Comparison of ENCODE assay signal across 28 cellular contexts in genomic region chr1:11766429-11766776, GRCh38. TPM values are rescaled to one million over a fixed set of nuclear protein-coding genes. Genes with fewer than 3 reads are reported as not detected.
DNase-seq lines count a peak whose midpoint lies in the region; ATAC-seq and TF ChIP-seq lines count a peak whose summit lies in the region.
"Had no signal": no experiment of that assay in that cellular context is flagged by ENCODE, and none has a peak within 500 bp of the region (broad histone marks: within the 10 kb centered on the region; RNA-seq: fewer than 3 reads in every experiment).

No MANE protein-coding gene starts in this region.

- TF ChIP-seq CTCF in hepatocyte (IDR thresholded peaks at IDR 0.05; ENCODE audit: poor library complexity): no peak
- TF ChIP-seq CTCF in osteoblast (IDR thresholded peaks at IDR 0.05; ENCODE audit: extremely low read depth, low read depth, low read length): no peak
- no peak for TF ChIP-seq CTCF in WTC11 (IDR thresholded peaks at IDR 0.05)

- H3K4me2 ChIP-seq in hepatocyte (no peak overlapping the region), osteoblast (ENCODE audit: insufficient read depth, low read length) (no peak overlapping the region)
- H3K4me2 ChIP-seq: BLaER1 had no signal

- no peaks in the 10 kb centered on the region for H3K36me3 Mint-ChIP-seq in WTC11
- H3K36me3 Mint-ChIP-seq: CD14-positive monocyte; CD4-positive, alpha-beta memory T cell; CD4-positive, CD25-positive, alpha-beta regulatory T cell; CD8-positive, alpha-beta memory T cell had no signal

- WGBS in hepatocyte (ENCODE audit: low lambda C conversion rate, missing lambda C conversion rate): 91% methylated on average over 14 of the region's 14 CpGs

- no peak for ATAC-seq in left cardiac atrium
- no peak for ATAC-seq in WTC11
- ATAC-seq: GM12878 had no signal

- DNase-seq in left cardiac atrium: peak; percentile 13
- no peak for DNase-seq in cardiac septum (ENCODE audit: low spot score)
- peak; percentile 1 for DNase-seq in hepatocyte (ENCODE audit: low spot score)
- DNase-seq in osteoblast (ENCODE audit: insufficient read length, low spot score, missing footprints): peak; percentile 68
- DNase-seq in WTC11 (ENCODE audit: low spot score): no peak
- no peak for DNase-seq in stimulated activated CD4-positive, alpha-beta T cell treated with anti-CD3 and anti-CD28 coated beads, Interleukin-4, amount 100 ng/mL, for 1 hour
- DNase-seq in hippocampal formation (lab: John Stamatoyannopoulos, UW): no peak
- DNase-seq: 8988T; ACHN; BE2C; C1 segment of cervical spinal cord; CD4-positive, alpha-beta memory T cell; CD4-positive, CD25-positive, alpha-beta regulatory T cell; CD8-positive, alpha-beta memory T cell; COR-L47; DMS 273 treated with DMSO at 0.1 percent for 48 hours; DMS153; DMS53; DMS79; DND-41; EL; GDM1 had no signal

- H3K9me3 ChIP-seq in hepatocyte (ENCODE audit: low read depth): no peaks in the 10 kb centered on the region
- no peaks in the 10 kb centered on the region for H3K9me3 ChIP-seq in osteoblast (ENCODE audit: low read depth, low read length)
- H3K9me3 ChIP-seq: BE2C, BLaER1 had no signal

- peaks cover 23% of the 10 kb centered on the region for H3K27me3 Mint-ChIP-seq in WTC11 (ENCODE audit: low read depth)

- peaks cover 10% of the 10 kb centered on the region for H3K4me1 Mint-ChIP-seq in WTC11

- H2AFZ ChIP-seq in hepatocyte (no peak overlapping the region), osteoblast (ENCODE audit: low read length) (no peak overlapping the region)

- POLR2A ChIA-PET in WTC11 (lab: Charles Lee): no interaction called here

- H3K36me3 ChIP-seq in hepatocyte (replicated peaks; ENCODE audit: insufficient read depth, low read depth): no peaks in the 10 kb centered on the region
- H3K36me3 ChIP-seq in osteoblast (ENCODE audit: insufficient read depth, low read length): no peaks in the 10 kb centered on the region
- H3K36me3 ChIP-seq: BE2C, BLaER1 had no signal

- CTCF ChIA-PET in WTC11 (lab: Charles Lee): interaction anchor here (1.1 to 7.1 kb wide), 4 partner anchors 10 to 121 kb away, joined by 3 to 41 read pairs (median 6); partner anchors contain the start of genes FBXO2 and FBXO44

- H3K27ac ChIP-seq in hepatocyte (no peak overlapping the region), osteoblast (ENCODE audit: low read depth, low read length) (no peak overlapping the region)
- H3K27ac ChIP-seq: BLaER1 had no signal

- peaks cover 13% of the 10 kb centered on the region for H3K27me3 ChIP-seq in hepatocyte
- H3K27me3 ChIP-seq in osteoblast (ENCODE audit: insufficient read depth, low read length): peaks cover 22% of the 10 kb centered on the region
- H3K27me3 ChIP-seq: BE2C had no signal

- H3K4me3 Mint-ChIP-seq in WTC11: no peak overlapping the region
- H3K4me3 Mint-ChIP-seq: CD14-positive monocyte; CD4-positive, alpha-beta memory T cell; CD4-positive, CD25-positive, alpha-beta regulatory T cell; CD8-positive, alpha-beta memory T cell had no signal

- H4K20me1 ChIP-seq in hepatocyte (ENCODE audit: insufficient read depth, poor library complexity, severe bottlenecking) (no peaks in the 10 kb centered on the region), osteoblast (ENCODE audit: insufficient read depth, low read length) (no peaks in the 10 kb centered on the region)
- H4K20me1 ChIP-seq: BLaER1 had no signal

- intact Hi-C loops in left cardiac atrium (cut with DNase I) (no loop called here), cardiac septum (cut with DNase I) (no loop called here)

- H3K9me2 ChIP-seq in hepatocyte (replicated peaks; ENCODE audit: insufficient read depth): no peaks in the 10 kb centered on the region

- H3K4me3 ChIP-seq in hepatocyte: no peak overlapping the region
- no peak overlapping the region for H3K4me3 ChIP-seq in osteoblast (ENCODE audit: insufficient read depth, low read length)
- H3K4me3 ChIP-seq: BLaER1, GM12878 had no signal

- no peak overlapping the region for H3K27ac Mint-ChIP-seq in WTC11
- H3K27ac Mint-ChIP-seq: CD4-positive, alpha-beta memory T cell; CD4-positive, CD25-positive, alpha-beta regulatory T cell; CD8-positive, alpha-beta memory T cell had no signal

- H3K79me2 ChIP-seq in hepatocyte (no peaks in the 10 kb centered on the region), osteoblast (ENCODE audit: insufficient read depth, low read length) (no peaks in the 10 kb centered on the region)

- H3K9me3 Mint-ChIP-seq in WTC11: no peaks in the 10 kb centered on the region
- H3K9me3 Mint-ChIP-seq: CD4-positive, alpha-beta memory T cell; CD4-positive, CD25-positive, alpha-beta regulatory T cell; CD8-positive, alpha-beta memory T cell had no signal

- H3K4me1 ChIP-seq in hepatocyte (ENCODE audit: insufficient read depth) (no peaks in the 10 kb centered on the region), osteoblast (ENCODE audit: insufficient read depth, low read length) (no peaks in the 10 kb centered on the region)
- H3K4me1 ChIP-seq: BE2C had no signal

TF ChIP-seq in WTC11, 78 proteins besides CTCF, POLR2A, EP300 and RAD21 (continues in another document):
- TF ChIP-seq NFATC4 (CRISPR knock-in tag; IDR thresholded peaks at IDR 0.05): no peak
- TF ChIP-seq CREB1 (CRISPR knock-in tag; IDR thresholded peaks at IDR 0.05): no peak
- TF ChIP-seq ZSCAN18 (CRISPR knock-in tag; IDR thresholded peaks at IDR 0.05): no peak
- TF ChIP-seq ZNF121 (CRISPR knock-in tag; IDR thresholded peaks at IDR 0.05): no peak
- TF ChIP-seq MYBL2 (CRISPR knock-in tag; IDR thresholded peaks at IDR 0.05): no peak
- no peak for TF ChIP-seq ETV6 (CRISPR knock-in tag; IDR thresholded peaks at IDR 0.05)
- TF ChIP-seq E2F4 (CRISPR knock-in tag; IDR thresholded peaks at IDR 0.05; ENCODE audit: borderline replicate concordance, low read depth): no peak
- TF ChIP-seq ZNF512 (CRISPR knock-in tag; IDR thresholded peaks at IDR 0.05; ENCODE audit: borderline replicate concordance): no peak
- no peak for TF ChIP-seq PREB (CRISPR knock-in tag; IDR thresholded peaks at IDR 0.05; ENCODE audit: borderline replicate concordance)

RNA-seq across cellular contexts. Expression of gene C1orf167, which starts 4.4 kb away (rescaled TPM):
- total RNA-seq in left cardiac atrium (1 to 10 TPM; 1.2 to 1.3 TPM), cardiac septum (2.3 TPM), hepatocyte (not detected in 2 replicates), osteoblast (under 0.01 TPM in 1 of 2 replicates, not detected in the other), WTC11 (2021) (1.2 to 3.1 TPM (median 2.8 TPM) in 3 replicates)
- polyA plus RNA-seq in hepatocyte: 0.37 TPM in 1 of 2 replicates, not detected in the other
- total RNA-seq: A673; CD4-positive, alpha-beta memory T cell; CD4-positive, CD25-positive, alpha-beta regulatory T cell; CD8-positive, alpha-beta memory T cell; Daoy; G401 had no signal
- polyA plus RNA-seq: CD14-positive monocyte; CD4-positive, alpha-beta memory T cell; GM12878 had no signal

RNA-seq across cellular contexts. Expression of gene AGTRAP, which starts 30.5 kb away (rescaled TPM):
- 10 to 100 TPM; 25.4 to 25.7 TPM for total RNA-seq in left cardiac atrium
- 17.4 TPM for total RNA-seq in cardiac septum
- 30.5 and 34.2 TPM in 2 replicates for total RNA-seq in hepatocyte
- 71.9 and 77.5 TPM in 2 replicates for polyA plus RNA-seq in hepatocyte
- 47.7 and 56.5 TPM in 2 replicates for total RNA-seq in osteoblast
- total RNA-seq in WTC11 (2021): 81.6 to 102 TPM (median 101 TPM) in 3 replicates

RNA-seq across cellular contexts. Expression of gene MTHFR, which starts 39.4 kb away (rescaled TPM):
- total RNA-seq in left cardiac atrium: 10 to 100 TPM; 40.1 to 64.3 TPM
- total RNA-seq in cardiac septum: 33.7 TPM
- 29.3 and 31.0 TPM in 2 replicates for total RNA-seq in hepatocyte
- polyA plus RNA-seq in hepatocyte: 17.6 and 25.7 TPM in 2 replicates
- total RNA-seq in osteoblast: 32.6 and 34.5 TPM in 2 replicates
- total RNA-seq in WTC11 (2021): 19.4 to 23.4 TPM (median 22.6 TPM) in 3 replicates

RNA-seq across cellular contexts. Expression of gene CLCN6, which starts 39.6 kb away (rescaled TPM):
- total RNA-seq in left cardiac atrium (10 to 100 TPM; 32.1 to 49.0 TPM), cardiac septum (26.3 TPM), hepatocyte (14.1 and 15.3 TPM in 2 replicates), osteoblast (21.0 and 22.4 TPM in 2 replicates), WTC11 (2021) (20.0 to 22.3 TPM (median 20.8 TPM) in 3 replicates)
- polyA plus RNA-seq in hepatocyte: 23.6 and 34.2 TPM in 2 replicates

Comparison
In these comparisons a context has a peak if more than half of its experiments do, and no peak if none do; other contexts are left out.
1. DNase-seq: peak in left cardiac atrium (single experiment), hepatocyte (single experiment) and osteoblast (single experiment); none in cardiac septum (single experiment), WTC11 (single experiment), stimulated activated CD4-positive, alpha-beta T cell treated with anti-CD3 and anti-CD28 coated beads, Interleukin-4, amount 100 ng/mL, for 1 hour (single experiment) and hippocampal formation (0 of 2).